8 cellular contexts compared by ENCODE assay signal in the genomic region with DNA sequence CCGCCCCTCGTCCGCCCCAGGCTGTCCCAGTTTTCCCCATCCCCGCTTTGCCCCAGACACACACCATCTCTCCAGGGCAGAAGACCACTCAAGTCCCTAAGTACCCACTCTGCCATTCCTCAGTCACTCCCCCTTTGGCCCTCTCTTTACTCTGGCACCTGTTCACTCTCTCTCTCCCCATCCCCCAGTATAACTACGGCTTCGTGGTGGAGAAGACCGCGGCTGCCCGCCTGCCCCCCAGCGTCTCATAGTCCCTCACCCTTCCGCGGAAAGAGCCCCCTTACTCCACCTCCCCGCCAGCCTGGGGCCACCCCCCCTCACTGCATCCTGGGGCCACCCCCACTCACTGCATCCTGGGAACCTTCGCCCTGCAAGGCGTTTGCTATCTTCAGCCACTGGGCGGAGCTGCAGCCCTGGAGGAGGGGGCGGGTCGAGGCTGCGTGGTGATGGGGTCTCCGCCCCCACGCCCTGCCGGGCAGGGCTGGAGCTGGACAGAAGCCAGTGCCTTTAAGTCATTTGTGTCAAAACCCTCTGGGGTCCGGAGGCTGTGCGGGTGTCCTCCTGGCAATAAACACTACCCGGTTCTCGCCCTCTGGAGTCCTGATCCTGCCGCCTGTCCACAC. TPM values are rescaled to one million over a fixed set of nuclear protein-coding genes. Genes with fewer than 3 reads are reported as not detected.
DNase-seq lines count a peak whose midpoint lies in the region; ATAC-seq and TF ChIP-seq lines count a peak whose summit lies in the region.

No MANE protein-coding gene starts in this region.

- in situ Hi-C loops in mammary epithelial cell (cut with MboI; ENCODE audit: low sequenced_read_pairs in 2 of 2), result no loop called here

- intact Hi-C loops in mammary epithelial cell (cut with micrococcal nuclease), result no loop called here
- intact Hi-C loops in right lobe of liver (cut with DNase I), result no loop called here

- no peaks in the 10 kb centered on the region for H3K27me3 ChIP-seq in mammary epithelial cell (ENCODE audit: insufficient read depth, low read length)
- H3K27me3 ChIP-seq in right lobe of liver, result no peaks in the 10 kb centered on the region

- TF ChIP-seq POLR2A in right lobe of liver (IDR thresholded peaks at IDR 0.05), result no peak

- no peak overlapping the region for H2AFZ ChIP-seq in mammary epithelial cell (ENCODE audit: low read depth, low read length)

- no peaks in the 10 kb centered on the region for H3K79me2 ChIP-seq in mammary epithelial cell (ENCODE audit: insufficient read depth, low read length)

- dilution Hi-C loops in mammary epithelial cell (cut with HindIII; ENCODE audit: low sequenced_read_pairs), result loop anchor here (25.0 kb wide), 1 partner anchor 88 kb away; a partner anchor contains a TSS

- no TSS peak for BruUV-seq in mammary epithelial cell (replicated peaks; lab: Mats Ljungman, UMichigan)

- no peak overlapping the region for H3K4me2 ChIP-seq in mammary epithelial cell (ENCODE audit: insufficient read depth, low read depth, low read length)

- H3K9me3 ChIP-seq in mammary epithelial cell (replicated peaks; ENCODE audit: insufficient read depth, low read length), result no peaks in the 10 kb centered on the region
- H3K9me3 ChIP-seq in right lobe of liver, result no peaks in the 10 kb centered on the region

- H3K9ac ChIP-seq in mammary epithelial cell (ENCODE audit: insufficient read depth, low read length), result no peak overlapping the region

- no peaks in the 10 kb centered on the region for H4K20me1 ChIP-seq in mammary epithelial cell (ENCODE audit: insufficient read depth, low read length)

- H3K27ac ChIP-seq in mammary epithelial cell (ENCODE audit: insufficient read depth, low read depth, low read length), result no peak overlapping the region
- H3K27ac ChIP-seq in right lobe of liver, result no peak overlapping the region

- DNase-seq in activated naive CD4-positive, alpha-beta T cell treated with Interleukin-2 at 50 U/mL for 16 hours, result peak; percentile 15
- DNase-seq in activated naive CD4-positive, alpha-beta T cell treated with anti-CD3 and anti-CD28 coated beads, Interleukin-2, amount 50 U/mL, for 16 hours, result no peak
- peak; percentile 20 for DNase-seq in NCI-H748 treated with DMSO at 0.1 percent for 48 hours (lab: John Stamatoyannopoulos, UW)
- DNase-seq in mammary epithelial cell, result no peak
- DNase-seq in right lobe of liver, result no peak
- DNase-seq in SKM-1 (lab: John Stamatoyannopoulos, UW; ENCODE audit: unreplicated experiment), result no peak
- DNase-seq in HuH-7.5 (ENCODE audit: low spot score), result no peak

- H3K4me1 ChIP-seq in mammary epithelial cell (ENCODE audit: insufficient read depth, low read length) (no peaks in the 10 kb centered on the region), right lobe of liver (peaks cover 0 to 7% (median 0%) of the 10 kb centered on the region in 4 donors)

- ATAC-seq in right lobe of liver (peak in 3 of 4 donors; percentile 13 to 27 (median 19)), HG03095 (IDR thresholded peaks at IDR 0.05; ENCODE audit: unreplicated experiment) (no peak)

- WGBS in mammary epithelial cell (ENCODE audit: low coverage, missing lambda C conversion rate), result 73% methylated on average over 11 of the region's 27 CpGs
- WGBS in right lobe of liver (ENCODE audit: insufficient coverage, low coverage, low lambda C conversion rate, missing lambda C conversion rate), result 34% methylated on average over 10 of the region's 27 CpGs

- TF ChIP-seq CTCF in mammary epithelial cell (conservative IDR thresholded peaks at IDR 0.05 in 1 of 2, IDR thresholded peaks at IDR 0.05 in 1 of 2; ENCODE audit: extremely low read depth in 1 of 2, insufficient read depth in 1 of 2, low read depth in 1 of 2, low read length in 2 of 2) (peak; percentile 4 to 45), right lobe of liver (IDR thresholded peaks at IDR 0.05) (peak in 1 of 4 donors; percentile 15)

- H3K4me3 ChIP-seq in mammary epithelial cell (replicated peaks in 1 of 3; ENCODE audit: insufficient read depth in 1 of 3, low read depth in 2 of 3, low read length in 3 of 3) (no peak overlapping the region), right lobe of liver (no peak overlapping the region)

- H3K36me3 ChIP-seq in mammary epithelial cell (ENCODE audit: insufficient read depth, low read length) (peaks cover 2% of the 10 kb centered on the region), right lobe of liver (no peaks in the 10 kb centered on the region)

- CTCF ChIA-PET in mammary epithelial cell (lab: Charles Lee; ENCODE audit: low non-redundant PET), result no interaction called here

RNA-seq across cellular contexts. Expression of a gene that starts 5.0 kb away (rescaled TPM):
- 10 to 100 TPM; 32.2 to 50.1 TPM for total RNA-seq in mammary epithelial cell
- polyA plus RNA-seq in mammary epithelial cell, result 57.2 TPM
- 35.2 TPM for polyA minus RNA-seq in mammary epithelial cell
- total RNA-seq in right lobe of liver, result 10 to 100 TPM; 13.5 to 38.0 (median 15.8) TPM

RNA-seq across cellular contexts. Expression of a gene that starts 19.4 kb away (rescaled TPM):
- 1 to 10 TPM in 1 of 2 donors, under 1 TPM in 1; 0.61 to 3.7 TPM for total RNA-seq in mammary epithelial cell
- 2.6 TPM for polyA plus RNA-seq in mammary epithelial cell
- polyA minus RNA-seq in mammary epithelial cell, result not detected
- 100 to 1,000 TPM in 3 of 6 experiments, 10 to 100 TPM in 3; 78.2 to 157 (median 96.2) TPM for total RNA-seq in right lobe of liver

RNA-seq across cellular contexts. Expression of a gene that starts 23.6 kb away (rescaled TPM):
- total RNA-seq in mammary epithelial cell, result 1 to 10 TPM in 1 of 2 donors, under 1 TPM in 1; 0.17 to 1.4 TPM
- polyA plus RNA-seq in mammary epithelial cell, result 0.35 TPM
- polyA minus RNA-seq in mammary epithelial cell, result 2.2 TPM
- total RNA-seq in right lobe of liver, result under 1 TPM in 3 of 6 experiments, not detected in 3; 0.12 to 0.19 (median 0.16) TPM

RNA-seq across cellular contexts. Expression of a gene that starts 30.9 kb away (rescaled TPM):
- total RNA-seq in mammary epithelial cell, result not detected
- polyA plus RNA-seq in mammary epithelial cell, result not detected
- polyA minus RNA-seq in mammary epithelial cell, result not detected
- total RNA-seq in right lobe of liver, result 1 to 10 TPM in 1 of 6 experiments, under 1 TPM in 3, not detected in 2; 0.26 to 1.2 (median 0.36) TPM

RNA-seq across cellular contexts. Expression of a gene that starts 35.9 kb away (rescaled TPM):
- not detected for total RNA-seq in mammary epithelial cell
- polyA plus RNA-seq in mammary epithelial cell, result not detected
- polyA minus RNA-seq in mammary epithelial cell, result not detected
- not detected for total RNA-seq in right lobe of liver

Comparison
In these comparisons a context has a peak if more than half of its experiments do, and no peak if none do; other contexts are left out.
1. DNase-seq: peak in activated naive CD4-positive, alpha-beta T cell treated with Interleukin-2 at 50 U/mL for 16 hours (single experiment) and NCI-H748 treated with DMSO at 0.1 percent for 48 hours (single experiment); none in activated naive CD4-positive, alpha-beta T cell treated with anti-CD3 and anti-CD28 coated beads, Interleukin-2, amount 50 U/mL, for 16 hours (single experiment), mammary epithelial cell (single experiment), right lobe of liver (0 of 3), SKM-1 (single experiment) and HuH-7.5 (single experiment).
2. RNA of a gene that starts 19.4 kb away (total RNA-seq): 78.2 to 157 TPM in right lobe of liver; 0.61 to 3.7 TPM in mammary epithelial cell; every median in the first group is over 10 times any median in the second.